ENCODE assay signal across 1 cellular context in genomic region chr20:54058420-54059139, GRCh38.
TF ChIP-seq lines count a peak whose summit lies in the region.

No MANE protein-coding gene starts in this region.

TF ChIP-seq in GM12878, 131 proteins besides CTCF, POLR2A, EP300 and RAD21 (continued from another document):
- no peak for TF ChIP-seq CEBPZ (IDR thresholded peaks at IDR 0.05; ENCODE audit: low read depth, low read length)
- TF ChIP-seq ZNF687 (IDR thresholded peaks at IDR 0.05), result 0 out of 2 replicates have a peak, but pooled peaks have one; percentile 38
- TF ChIP-seq CHD2 (IDR thresholded peaks at IDR 0.05; ENCODE audit: borderline replicate concordance, low read depth, low read length), result peak; percentile 57; the same call in 1 of the 2 replicates
- no peak for TF ChIP-seq HSF1 (IDR thresholded peaks at IDR 0.05; ENCODE audit: low read depth, low read length)
- no peak for TF ChIP-seq HDAC6 (IDR thresholded peaks at IDR 0.05; ENCODE audit: unreplicated experiment)
- no peak for TF ChIP-seq GATAD2B (conservative IDR thresholded peaks at IDR 0.05; ENCODE audit: low read depth)
- TF ChIP-seq RFX5 (IDR thresholded peaks at IDR 0.05; ENCODE audit: low read depth, low read length), result no peak
- no peak for TF ChIP-seq ZNF592 (IDR thresholded peaks at IDR 0.05)
- no peak for TF ChIP-seq SUZ12 (IDR thresholded peaks at IDR 0.05; ENCODE audit: unreplicated experiment)
- 0 out of 2 replicates have a peak, but pooled peaks have one; percentile 31 for TF ChIP-seq CBFB (IDR thresholded peaks at IDR 0.05; ENCODE audit: low read depth)
- TF ChIP-seq BACH1 (IDR thresholded peaks at IDR 0.05; ENCODE audit: borderline replicate concordance), result no peak
- TF ChIP-seq POLR2AphosphoS5 (IDR thresholded peaks at IDR 0.05; ENCODE audit: low read length), result peak; percentile 58; the same call in 1 of the 2 replicates
- peak; percentile 62 for TF ChIP-seq RUNX3 (IDR thresholded peaks at IDR 0.05; ENCODE audit: low read length)
- TF ChIP-seq BRCA1 (IDR thresholded peaks at IDR 0.05; ENCODE audit: low read depth, low read length), result peak; percentile 53; the same call in 1 of the 2 replicates
- no peak for TF ChIP-seq IRF5 (IDR thresholded peaks at IDR 0.05; ENCODE audit: borderline replicate concordance)
- TF ChIP-seq PAX5 (IDR thresholded peaks at IDR 0.05; ENCODE audit: borderline replicate concordance, low read depth, low read length), result peak; percentile 76
- TF ChIP-seq NFXL1 (IDR thresholded peaks at IDR 0.05; ENCODE audit: borderline replicate concordance), result peak; percentile 26; the same call in 1 of the 2 replicates
